21 cellular contexts compared by ENCODE assay signal in genomic region chr1:164668451-164668850, GRCh38.
"Had no signal": no experiment of that assay in that cellular context is flagged by ENCODE, and none has a peak within 500 bp of the region (broad histone marks: within the 10 kb centered on the region; RNA-seq: fewer than 3 reads in every experiment).

No MANE protein-coding gene starts in this region.

- DNase-seq: cortex of kidney; dorsolateral prefrontal cortex; effector CD8-positive, alpha-beta T cell; foreskin melanocyte; heart left ventricle; hippocampal formation; mammary epithelial cell; naive B cell; occipital lobe; psoas muscle; retina; spleen; stimulated activated CD4-positive, alpha-beta T cell treated with anti-CD3 and anti-CD28 coated beads, Interleukin-15, amount 100 ng/mL, for 24 hours; stimulated activated CD4-positive, alpha-beta T cell treated with anti-CD3 and anti-CD28 coated beads, Interleukin-1b, Interleukin-23, amount 100 ng/mL, for 48 hours; stimulated activated CD4-positive, alpha-beta T cell treated with anti-CD3 and anti-CD28 coated beads, Interleukin-4, amount 100 ng/mL, for 24 hours; testis had no signal

- H3K27ac ChIP-seq: dorsolateral prefrontal cortex, heart left ventricle, parathyroid adenoma, psoas muscle, spleen, testis, tibial nerve had no signal

- H3K27me3 ChIP-seq: dorsolateral prefrontal cortex, heart left ventricle, spleen, testis, tibial nerve had no signal

- ATAC-seq: left lobe of liver; psoas muscle; sciatic nerve; stimulated activated memory B cell treated with anti-CD40 and anti-IgM and Interleukin-4, amounts not matched to agents 10 μg/mL and 1 μg/mL and 100 μg/mL, for 72 hours had no signal

- H3K36me3 ChIP-seq: heart left ventricle, spleen, tibial nerve had no signal

- H3K4me1 ChIP-seq: parathyroid adenoma had no signal

- H3K9me3 ChIP-seq: psoas muscle, testis had no signal

- H3K4me3 ChIP-seq: dorsolateral prefrontal cortex, heart left ventricle, psoas muscle, spleen, testis, tibial nerve had no signal
